Comparison of ENCODE assay signal across 1 cellular context in the genomic region with DNA sequence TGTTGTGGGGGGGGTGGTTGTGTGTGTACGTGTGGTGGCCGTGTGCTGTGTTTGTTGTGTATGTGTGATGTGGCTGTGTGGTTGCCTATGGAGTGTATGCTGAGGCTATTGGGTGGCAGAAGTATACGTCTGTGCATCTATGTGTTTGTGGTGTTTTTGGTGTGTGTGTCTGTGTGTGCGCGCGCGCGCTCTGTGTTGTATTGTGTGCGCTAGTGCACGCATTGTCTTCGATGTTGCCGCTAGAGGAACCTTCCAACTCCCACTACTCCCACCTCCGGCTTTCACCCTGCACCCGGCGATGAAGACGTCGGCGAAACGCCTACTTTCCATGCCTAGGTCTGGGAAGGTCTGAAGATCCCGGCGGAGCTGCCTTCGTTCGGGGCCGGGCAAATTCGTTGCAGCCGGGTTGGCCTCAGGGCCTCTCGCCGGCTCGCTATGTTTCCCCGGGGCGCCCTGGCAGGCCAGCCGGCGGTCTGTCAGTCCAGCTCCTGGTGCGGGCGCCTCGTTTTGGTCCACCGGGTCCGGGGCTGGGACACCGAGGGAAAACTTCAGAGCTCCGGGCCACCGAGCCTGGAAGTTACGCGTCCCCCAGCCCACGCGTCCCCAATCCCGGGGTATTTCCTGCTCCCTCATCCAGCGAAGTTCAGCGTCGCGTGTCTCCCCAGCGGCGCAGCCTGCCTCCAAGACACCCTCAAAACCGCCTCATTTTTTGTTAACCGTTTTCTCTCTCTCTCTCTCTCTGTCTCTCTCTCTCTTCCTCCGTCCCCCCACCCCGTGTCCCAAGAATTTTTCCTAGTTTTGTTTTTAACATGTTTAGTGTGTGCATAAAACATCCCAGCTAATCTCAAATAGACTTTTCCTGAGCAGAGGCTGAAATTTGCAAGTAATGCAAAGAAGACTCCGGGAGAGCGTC.
TF ChIP-seq lines count a peak whose summit lies in the region.

No MANE protein-coding gene starts in this region.

TF ChIP-seq in GM23338, 12 proteins besides CTCF, POLR2A, EP300 and RAD21 (continued from another document):
- TF ChIP-seq, protein P1, sequence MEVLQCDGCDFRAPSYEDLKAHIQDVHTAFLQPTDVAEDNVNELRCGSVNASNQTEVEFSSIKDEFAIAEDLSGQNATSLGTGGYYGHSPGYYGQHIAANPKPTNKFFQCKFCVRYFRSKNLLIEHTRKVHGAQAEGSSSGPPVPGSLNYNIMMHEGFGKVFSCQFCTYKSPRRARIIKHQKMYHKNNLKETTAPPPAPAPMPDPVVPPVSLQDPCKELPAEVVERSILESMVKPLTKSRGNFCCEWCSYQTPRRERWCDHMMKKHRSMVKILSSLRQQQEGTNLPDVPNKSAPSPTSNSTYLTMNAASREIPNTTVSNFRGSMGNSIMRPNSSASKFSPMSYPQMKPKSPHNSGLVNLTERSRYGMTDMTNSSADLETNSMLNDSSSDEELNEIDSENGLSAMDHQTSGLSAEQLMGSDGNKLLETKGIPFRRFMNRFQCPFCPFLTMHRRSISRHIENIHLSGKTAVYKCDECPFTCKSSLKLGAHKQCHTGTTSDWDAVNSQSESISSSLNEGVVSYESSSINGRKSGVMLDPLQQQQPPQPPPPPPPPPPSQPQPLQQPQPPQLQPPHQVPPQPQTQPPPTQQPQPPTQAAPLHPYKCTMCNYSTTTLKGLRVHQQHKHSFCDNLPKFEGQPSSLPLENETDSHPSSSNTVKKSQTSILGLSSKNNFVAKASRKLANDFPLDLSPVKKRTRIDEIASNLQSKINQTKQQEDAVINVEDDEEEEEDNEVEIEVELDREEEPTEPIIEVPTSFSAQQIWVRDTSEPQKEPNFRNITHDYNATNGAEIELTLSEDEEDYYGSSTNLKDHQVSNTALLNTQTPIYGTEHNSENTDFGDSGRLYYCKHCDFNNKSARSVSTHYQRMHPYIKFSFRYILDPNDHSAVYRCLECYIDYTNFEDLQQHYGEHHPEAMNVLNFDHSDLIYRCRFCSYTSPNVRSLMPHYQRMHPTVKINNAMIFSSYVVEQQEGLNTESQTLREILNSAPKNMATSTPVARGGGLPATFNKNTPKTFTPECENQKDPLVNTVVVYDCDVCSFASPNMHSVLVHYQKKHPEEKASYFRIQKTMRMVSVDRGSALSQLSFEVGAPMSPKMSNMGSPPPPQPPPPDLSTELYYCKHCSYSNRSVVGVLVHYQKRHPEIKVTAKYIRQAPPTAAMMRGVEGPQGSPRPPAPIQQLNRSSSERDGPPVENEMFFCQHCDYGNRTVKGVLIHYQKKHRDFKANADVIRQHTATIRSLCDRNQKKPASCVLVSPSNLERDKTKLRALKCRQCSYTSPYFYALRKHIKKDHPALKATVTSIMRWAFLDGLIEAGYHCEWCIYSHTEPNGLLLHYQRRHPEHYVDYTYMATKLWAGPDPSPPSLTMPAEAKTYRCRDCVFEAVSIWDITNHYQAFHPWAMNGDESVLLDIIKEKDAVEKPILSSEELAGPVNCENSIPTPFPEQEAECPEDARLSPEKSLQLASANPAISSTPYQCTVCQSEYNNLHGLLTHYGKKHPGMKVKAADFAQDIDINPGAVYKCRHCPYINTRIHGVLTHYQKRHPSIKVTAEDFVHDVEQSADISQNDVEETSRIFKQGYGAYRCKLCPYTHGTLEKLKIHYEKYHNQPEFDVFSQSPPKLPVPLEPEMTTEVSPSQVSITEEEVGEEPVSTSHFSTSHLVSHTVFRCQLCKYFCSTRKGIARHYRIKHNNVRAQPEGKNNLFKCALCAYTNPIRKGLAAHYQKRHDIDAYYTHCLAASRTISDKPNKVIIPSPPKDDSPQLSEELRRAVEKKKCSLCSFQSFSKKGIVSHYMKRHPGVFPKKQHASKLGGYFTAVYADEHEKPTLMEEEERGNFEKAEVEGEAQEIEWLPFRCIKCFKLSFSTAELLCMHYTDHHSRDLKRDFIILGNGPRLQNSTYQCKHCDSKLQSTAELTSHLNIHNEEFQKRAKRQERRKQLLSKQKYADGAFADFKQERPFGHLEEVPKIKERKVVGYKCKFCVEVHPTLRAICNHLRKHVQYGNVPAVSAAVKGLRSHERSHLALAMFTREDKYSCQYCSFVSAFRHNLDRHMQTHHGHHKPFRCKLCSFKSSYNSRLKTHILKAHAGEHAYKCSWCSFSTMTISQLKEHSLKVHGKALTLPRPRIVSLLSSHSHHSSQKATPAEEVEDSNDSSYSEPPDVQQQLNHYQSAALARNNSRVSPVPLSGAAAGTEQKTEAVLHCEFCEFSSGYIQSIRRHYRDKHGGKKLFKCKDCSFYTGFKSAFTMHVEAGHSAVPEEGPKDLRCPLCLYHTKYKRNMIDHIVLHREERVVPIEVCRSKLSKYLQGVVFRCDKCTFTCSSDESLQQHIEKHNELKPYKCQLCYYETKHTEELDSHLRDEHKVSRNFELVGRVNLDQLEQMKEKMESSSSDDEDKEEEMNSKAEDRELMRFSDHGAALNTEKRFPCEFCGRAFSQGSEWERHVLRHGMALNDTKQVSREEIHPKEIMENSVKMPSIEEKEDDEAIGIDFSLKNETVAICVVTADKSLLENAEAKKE (CRISPR knock-in tag; IDR thresholded peaks at IDR 0.05): no peak
- no peak for TF ChIP-seq CREB1 (CRISPR knock-in tag; IDR thresholded peaks at IDR 0.05; ENCODE audit: low read depth)
- peak; percentile 33 for TF ChIP-seq EZH2phosphoT487 (IDR thresholded peaks at IDR 0.05; ENCODE audit: unreplicated experiment)
- TF ChIP-seq NANOG (IDR thresholded peaks at IDR 0.05; ENCODE audit: borderline replicate concordance): no peak
- TF ChIP-seq JUNB (IDR thresholded peaks at IDR 0.05; ENCODE audit: unreplicated experiment): no peak
- TF ChIP-seq POLR2AphosphoS5 (IDR thresholded peaks at IDR 0.05; ENCODE audit: low read depth): no peak
- no peak for TF ChIP-seq ZNF331 (CRISPR knock-in tag; IDR thresholded peaks at IDR 0.05; ENCODE audit: low read depth)
- TF ChIP-seq, protein P2, sequence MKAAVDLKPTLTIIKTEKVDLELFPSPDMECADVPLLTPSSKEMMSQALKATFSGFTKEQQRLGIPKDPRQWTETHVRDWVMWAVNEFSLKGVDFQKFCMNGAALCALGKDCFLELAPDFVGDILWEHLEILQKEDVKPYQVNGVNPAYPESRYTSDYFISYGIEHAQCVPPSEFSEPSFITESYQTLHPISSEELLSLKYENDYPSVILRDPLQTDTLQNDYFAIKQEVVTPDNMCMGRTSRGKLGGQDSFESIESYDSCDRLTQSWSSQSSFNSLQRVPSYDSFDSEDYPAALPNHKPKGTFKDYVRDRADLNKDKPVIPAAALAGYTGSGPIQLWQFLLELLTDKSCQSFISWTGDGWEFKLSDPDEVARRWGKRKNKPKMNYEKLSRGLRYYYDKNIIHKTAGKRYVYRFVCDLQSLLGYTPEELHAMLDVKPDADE (IDR thresholded peaks at IDR 0.05): no peak
- TF ChIP-seq EZH2 (IDR thresholded peaks at IDR 0.05; ENCODE audit: low read depth, unreplicated experiment): peak; percentile 88
